1 cellular context compared by ENCODE assay signal in genomic region chrX:40513012-40513411, GRCh38.
A peak's percentile ranks its signal among the peaks of the same experiment; 100 is the strongest.
TF ChIP-seq lines count a peak whose summit lies in the region.

No MANE protein-coding gene starts in this region.

TF ChIP-seq in HepG2, 621 proteins besides CTCF, POLR2A, EP300 and RAD21 (continued from another document and continues in another):
- peak; percentile 78 for TF ChIP-seq ARID5B (CRISPR knock-in tag; IDR thresholded peaks at IDR 0.05)
- TF ChIP-seq KDM1A (CRISPR knock-in tag; IDR thresholded peaks at IDR 0.05), result peak; percentile 29; the same call in 1 of the 2 replicates
- TF ChIP-seq DMTF1 (CRISPR knock-in tag; IDR thresholded peaks at IDR 0.05), result no peak
- no peak for TF ChIP-seq AFF4 (CRISPR knock-in tag; IDR thresholded peaks at IDR 0.05)
- 0 out of 2 replicates have a peak, but pooled peaks have one; percentile 24 for TF ChIP-seq FOXK1 (CRISPR knock-in tag; IDR thresholded peaks at IDR 0.05; ENCODE audit: borderline replicate concordance, low read depth)
- peak; percentile 16; the same call in 1 of the 2 replicates for TF ChIP-seq ELF3 (CRISPR knock-in tag; IDR thresholded peaks at IDR 0.05)
- peak; percentile 62; the same call in 1 of the 2 replicates for TF ChIP-seq NR2C2 (CRISPR knock-in tag; IDR thresholded peaks at IDR 0.05; ENCODE audit: borderline replicate concordance)
- TF ChIP-seq MYPOP (CRISPR knock-in tag; IDR thresholded peaks at IDR 0.05), result peak; percentile 50; the same call in 1 of the 2 replicates
- no peak for TF ChIP-seq ZNF276 (CRISPR knock-in tag; IDR thresholded peaks at IDR 0.05; ENCODE audit: low read depth)
- no peak for TF ChIP-seq AKNA (CRISPR knock-in tag; IDR thresholded peaks at IDR 0.05; ENCODE audit: borderline replicate concordance)
- no peak; the same call in 1 of the 2 replicates for TF ChIP-seq HMG20A (CRISPR knock-in tag; IDR thresholded peaks at IDR 0.05; ENCODE audit: borderline replicate concordance)
- no peak for TF ChIP-seq FIP1L1 (IDR thresholded peaks at IDR 0.05; ENCODE audit: borderline replicate concordance, insufficient read depth, low read depth, low read length)
- no peak for TF ChIP-seq ZKSCAN5 (CRISPR knock-in tag; IDR thresholded peaks at IDR 0.05)
- no peak for TF ChIP-seq ZNF598 (CRISPR knock-in tag; IDR thresholded peaks at IDR 0.05; ENCODE audit: borderline replicate concordance)
- peak; percentile 96 for TF ChIP-seq ZNF644 (CRISPR knock-in tag; IDR thresholded peaks at IDR 0.05; ENCODE audit: low read depth)
- peak; percentile 90 for TF ChIP-seq ZMYM3 (CRISPR knock-in tag; IDR thresholded peaks at IDR 0.05)
- TF ChIP-seq ZNF737 (CRISPR knock-in tag; IDR thresholded peaks at IDR 0.05; ENCODE audit: borderline replicate concordance), result no peak
- peak; percentile 25; the same call in 1 of the 2 replicates for TF ChIP-seq HOMEZ (CRISPR knock-in tag; IDR thresholded peaks at IDR 0.05; ENCODE audit: low read depth)
- TF ChIP-seq TBX3 (IDR thresholded peaks at IDR 0.05; ENCODE audit: borderline replicate concordance), result no peak
- TF ChIP-seq HDAC1 (CRISPR knock-in tag; IDR thresholded peaks at IDR 0.05), result peak; percentile 67
- TF ChIP-seq TBL1XR1 (IDR thresholded peaks at IDR 0.05; ENCODE audit: borderline replicate concordance, low read length, partially characterized antibody), result no peak
- TF ChIP-seq HNF4G (IDR thresholded peaks at IDR 0.05; ENCODE audit: borderline replicate concordance, low read depth, low read length), result peak; percentile 65
- TF ChIP-seq HNF4G (CRISPR knock-in tag; IDR thresholded peaks at IDR 0.05; ENCODE audit: borderline replicate concordance, low read depth), result peak; percentile 81
- peak; percentile 90 for TF ChIP-seq SALL1 (CRISPR knock-in tag; IDR thresholded peaks at IDR 0.05)
- no peak for TF ChIP-seq KLF9 (CRISPR knock-in tag; IDR thresholded peaks at IDR 0.05; ENCODE audit: low read depth)
- TF ChIP-seq BRF2 (CRISPR knock-in tag; IDR thresholded peaks at IDR 0.05), result no peak
- TF ChIP-seq GATA4 (IDR thresholded peaks at IDR 0.05; ENCODE audit: borderline replicate concordance, low read depth), result no peak
- TF ChIP-seq ZBTB42 (CRISPR knock-in tag; IDR thresholded peaks at IDR 0.05), result no peak
- TF ChIP-seq MZF1 (CRISPR knock-in tag; IDR thresholded peaks at IDR 0.05; ENCODE audit: borderline replicate concordance), result no peak
- no peak for TF ChIP-seq PATZ1 (CRISPR knock-in tag; IDR thresholded peaks at IDR 0.05)
- TF ChIP-seq ZNF350 (CRISPR knock-in tag; IDR thresholded peaks at IDR 0.05; ENCODE audit: borderline replicate concordance, low read depth), result peak; percentile 37; the same call in 1 of the 2 replicates
- peak; percentile 69; the same call in 1 of the 2 replicates for TF ChIP-seq RFXAP (CRISPR knock-in tag; IDR thresholded peaks at IDR 0.05; ENCODE audit: borderline replicate concordance)
